ENCODE assay signal across 24 cellular contexts in the genomic region with DNA sequence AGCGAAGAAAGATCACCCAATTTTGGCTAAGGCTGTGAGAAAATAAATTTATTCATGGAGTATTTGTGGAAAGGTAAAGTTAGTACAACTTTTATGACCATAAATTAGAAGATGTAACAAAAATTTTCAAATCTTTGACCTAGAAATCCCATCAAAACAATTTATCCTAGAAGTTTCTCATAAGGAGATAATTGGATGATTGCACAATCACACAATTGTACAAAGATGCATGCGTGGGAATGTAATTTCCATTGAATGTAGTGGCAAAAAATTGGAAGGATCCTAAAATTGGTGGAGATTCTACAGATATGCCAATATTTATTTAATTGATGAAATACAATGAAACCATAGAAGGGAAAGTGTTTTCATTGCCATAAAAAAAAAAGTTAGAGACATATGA. TPM values are rescaled to one million over a fixed set of nuclear protein-coding genes. Genes with fewer than 3 reads are reported as not detected.
A peak's percentile ranks its signal among the peaks of the same experiment; 100 is the strongest.
DNase-seq lines count a peak whose midpoint lies in the region; ATAC-seq and TF ChIP-seq lines count a peak whose summit lies in the region.
"Had no signal": no experiment of that assay in that cellular context is flagged by ENCODE, and none has a peak within 500 bp of the region (broad histone marks: within the 10 kb centered on the region; RNA-seq: fewer than 3 reads in every experiment).

No MANE protein-coding gene starts in this region.

- TF ChIP-seq CTCF in HFFc6 (IDR thresholded peaks at IDR 0.05) (no peak), fibroblast of villous mesenchyme (IDR thresholded peaks at IDR 0.05; ENCODE audit: insufficient read depth, low read depth, low read length) (no peak)

- no peaks in the 10 kb centered on the region for H3K36me3 Mint-ChIP-seq in activated naive CD8-positive, alpha-beta T cell
- H3K36me3 Mint-ChIP-seq in activated naive CD8-positive, alpha-beta T cell treated with anti-CD3 and anti-CD28 coated beads, Interleukin-2, amount 50 U/mL, for 24 hours (ENCODE audit: low read depth): peaks cover 29% of the 10 kb centered on the region
- peaks cover 43% of the 10 kb centered on the region for H3K36me3 Mint-ChIP-seq in HFFc6 (ENCODE audit: low read depth)
- H3K36me3 Mint-ChIP-seq in activated T-helper 17 cell treated with anti-CD3 and anti-CD28 coated beads, Interleukin-2, amount 50 U/mL, for 72 hours (ENCODE audit: low read depth): peaks cover 61% of the 10 kb centered on the region
- H3K36me3 Mint-ChIP-seq in immature natural killer cell: peaks cover 5 to 8% (median 6%) of the 10 kb centered on the region in 3 donors

- H3K9me3 Mint-ChIP-seq in activated naive CD8-positive, alpha-beta T cell (ENCODE audit: low read depth): no peaks in the 10 kb centered on the region
- H3K9me3 Mint-ChIP-seq in activated naive CD8-positive, alpha-beta T cell treated with anti-CD3 and anti-CD28 coated beads, Interleukin-2, amount 50 U/mL, for 24 hours: no peaks in the 10 kb centered on the region
- H3K9me3 Mint-ChIP-seq in HFFc6 (no peaks in the 10 kb centered on the region), immature natural killer cell (no peaks in the 10 kb centered on the region)
- no peaks in the 10 kb centered on the region for H3K9me3 Mint-ChIP-seq in activated T-helper 17 cell treated with anti-CD3 and anti-CD28 coated beads, Interleukin-2, amount 50 U/mL, for 72 hours

- no peak for ATAC-seq in activated naive CD8-positive, alpha-beta T cell treated with anti-CD3 and anti-CD28 coated beads, Interleukin-2, amount 50 U/mL, for 24 hours
- no peak for ATAC-seq in activated T-helper 17 cell treated with anti-CD3 and anti-CD28 coated beads, Interleukin-2, amount 50 U/mL, for 72 hours (replicated peaks)

- no peak for DNase-seq in activated naive CD8-positive, alpha-beta T cell treated with anti-CD3 and anti-CD28 coated beads, Interleukin-2, amount 50 U/mL, for 24 hours
- no peak for DNase-seq in HFFc6
- DNase-seq in fibroblast of villous mesenchyme (ENCODE audit: low read depth): peak; percentile 19
- no peak for DNase-seq in immature natural killer cell
- DNase-seq in GM19240 (ENCODE audit: insufficient read length, low spot score): no peak
- DNase-seq in islet precursor cell: no peak
- DNase-seq: DMS53; GOT3; KG1; MG63; NCI-H1105 treated with DMSO at 0.1 percent for 48 hours; NCI-H146; NCI-H1930; NCI-H2107; NCI-H446; NCI-H524 treated with DMSO at 0.1 percent for 48 hours; NCI-H82; NK-92 treated with Interleukin-12 subunit alpha and Interleukin-12 subunit beta, amount 100 ng/mL, for 24 hours; Right ventricle myocardium superior; RPMI8226 had no signal

- no peak overlapping the region for H3K4me3 ChIP-seq in fibroblast of villous mesenchyme (ENCODE audit: low read depth, low read length)
- H3K4me3 ChIP-seq: MG63, PC-9, SJSA1 had no signal

- no peaks in the 10 kb centered on the region for H3K27me3 Mint-ChIP-seq in activated naive CD8-positive, alpha-beta T cell
- no peaks in the 10 kb centered on the region for H3K27me3 Mint-ChIP-seq in activated naive CD8-positive, alpha-beta T cell treated with anti-CD3 and anti-CD28 coated beads, Interleukin-2, amount 50 U/mL, for 24 hours
- H3K27me3 Mint-ChIP-seq in HFFc6 (ENCODE audit: insufficient read depth) (no peaks in the 10 kb centered on the region), immature natural killer cell (ENCODE audit: low read depth in 3 of 3) (no peaks in the 10 kb centered on the region)
- no peaks in the 10 kb centered on the region for H3K27me3 Mint-ChIP-seq in activated T-helper 17 cell treated with anti-CD3 and anti-CD28 coated beads, Interleukin-2, amount 50 U/mL, for 72 hours

- peak overlapping the region; percentile 23 for H3K27ac Mint-ChIP-seq in activated naive CD8-positive, alpha-beta T cell
- no peak overlapping the region for H3K27ac Mint-ChIP-seq in activated naive CD8-positive, alpha-beta T cell treated with anti-CD3 and anti-CD28 coated beads, Interleukin-2, amount 50 U/mL, for 24 hours
- H3K27ac Mint-ChIP-seq in HFFc6 (peak overlapping the region; percentile 42; the same call in 1 of the 2 replicates), immature natural killer cell (peak overlapping the region in 3 of 6 donors; percentile 0 to 46 (median 30))
- H3K27ac Mint-ChIP-seq in activated T-helper 17 cell treated with anti-CD3 and anti-CD28 coated beads, Interleukin-2, amount 50 U/mL, for 72 hours: peak overlapping the region; percentile 6

- peaks cover 1% of the 10 kb centered on the region for H3K4me1 Mint-ChIP-seq in activated naive CD8-positive, alpha-beta T cell (ENCODE audit: low read depth)
- H3K4me1 Mint-ChIP-seq in activated naive CD8-positive, alpha-beta T cell treated with anti-CD3 and anti-CD28 coated beads, Interleukin-2, amount 50 U/mL, for 24 hours: no peaks in the 10 kb centered on the region
- H3K4me1 Mint-ChIP-seq in HFFc6 (ENCODE audit: low read depth) (peaks cover 37% of the 10 kb centered on the region), immature natural killer cell (no peaks in the 10 kb centered on the region)
- H3K4me1 Mint-ChIP-seq in activated T-helper 17 cell treated with anti-CD3 and anti-CD28 coated beads, Interleukin-2, amount 50 U/mL, for 72 hours: no peaks in the 10 kb centered on the region

- no peak overlapping the region for H3K4me3 Mint-ChIP-seq in activated naive CD8-positive, alpha-beta T cell
- no peak overlapping the region for H3K4me3 Mint-ChIP-seq in activated naive CD8-positive, alpha-beta T cell treated with anti-CD3 and anti-CD28 coated beads, Interleukin-2, amount 50 U/mL, for 24 hours
- peak overlapping the region; percentile 23; the same call in 1 of the 2 replicates for H3K4me3 Mint-ChIP-seq in HFFc6
- H3K4me3 Mint-ChIP-seq in activated T-helper 17 cell treated with anti-CD3 and anti-CD28 coated beads, Interleukin-2, amount 50 U/mL, for 72 hours: no peak overlapping the region
- no peak overlapping the region for H3K4me3 Mint-ChIP-seq in immature natural killer cell

RNA-seq across cellular contexts. Expression of gene SRPRA, which starts 11.6 kb away (rescaled TPM):
- total RNA-seq in HFFc6 (2021; fragmentation: NEBNext Ultra II Directional; extraction: Animal tissue kit (Norgen Biotek cat#: 25700)): 100 to 1,000 TPM; 153 to 177 (median 162) TPM
- 100 to 1,000 TPM in 1 of 2 donors, 10 to 100 TPM in 1; 92.5 to 142 TPM for total RNA-seq in activated T-helper 17 cell treated with anti-CD3 and anti-CD28 coated beads, Interleukin-2, amount 50 U/mL, for 72 hours
- 85.4 and 102 TPM in 2 replicates for total RNA-seq in fibroblast of villous mesenchyme
- 100 to 1,000 TPM in 2 of 3 donors, 10 to 100 TPM in 1; 67.7 to 161 (median 150) TPM for polyA plus RNA-seq in immature natural killer cell

RNA-seq across cellular contexts. Expression of gene FOXRED1, which starts 11.8 kb away (rescaled TPM):
- 10 to 100 TPM; 10.4 to 15.9 (median 14.9) TPM for total RNA-seq in HFFc6 (2021; fragmentation: NEBNext Ultra II Directional; extraction: Animal tissue kit (Norgen Biotek cat#: 25700))
- total RNA-seq in activated T-helper 17 cell treated with anti-CD3 and anti-CD28 coated beads, Interleukin-2, amount 50 U/mL, for 72 hours: 10 to 100 TPM; 34.6 to 47.1 TPM
- 6.0 and 10.3 TPM in 2 replicates for total RNA-seq in fibroblast of villous mesenchyme
- polyA plus RNA-seq in immature natural killer cell: 10 to 100 TPM; 19.0 to 37.0 (median 20.5) TPM

RNA-seq across cellular contexts. Expression of gene TIRAP, which starts 25.7 kb away (rescaled TPM):
- 1 to 10 TPM; 7.6 to 9.7 (median 8.2) TPM for total RNA-seq in HFFc6 (2021; fragmentation: NEBNext Ultra II Directional; extraction: Animal tissue kit (Norgen Biotek cat#: 25700))
- total RNA-seq in activated T-helper 17 cell treated with anti-CD3 and anti-CD28 coated beads, Interleukin-2, amount 50 U/mL, for 72 hours: 10 to 100 TPM; 11.1 to 12.0 TPM
- total RNA-seq in fibroblast of villous mesenchyme: 7.4 and 7.8 TPM in 2 replicates
- 10 to 100 TPM in 1 of 3 donors, 1 to 10 TPM in 2; 6.0 to 15.6 (median 6.5) TPM for polyA plus RNA-seq in immature natural killer cell

RNA-seq across cellular contexts. Expression of gene FAM118B, which starts 45.6 kb away (rescaled TPM):
- total RNA-seq in HFFc6 (2021; fragmentation: NEBNext Ultra II Directional; extraction: Animal tissue kit (Norgen Biotek cat#: 25700)): 10 to 100 TPM; 16.4 to 19.6 (median 17.8) TPM
- total RNA-seq in activated T-helper 17 cell treated with anti-CD3 and anti-CD28 coated beads, Interleukin-2, amount 50 U/mL, for 72 hours: 10 to 100 TPM in 1 of 2 donors, 1 to 10 TPM in 1; 6.5 to 12.5 TPM
- total RNA-seq in fibroblast of villous mesenchyme: 25.8 and 38.0 TPM in 2 replicates
- polyA plus RNA-seq in immature natural killer cell: 10 to 100 TPM; 11.5 to 21.1 (median 13.7) TPM

RNA-seq across cellular contexts. Expression of gene RPUSD4, which starts 45.7 kb away (rescaled TPM):
- 10 to 100 TPM; 18.8 to 20.9 (median 19.6) TPM for total RNA-seq in HFFc6 (2021; fragmentation: NEBNext Ultra II Directional; extraction: Animal tissue kit (Norgen Biotek cat#: 25700))
- 10 to 100 TPM; 33.8 to 50.8 TPM for total RNA-seq in activated T-helper 17 cell treated with anti-CD3 and anti-CD28 coated beads, Interleukin-2, amount 50 U/mL, for 72 hours
- 18.0 and 19.0 TPM in 2 replicates for total RNA-seq in fibroblast of villous mesenchyme
- polyA plus RNA-seq in immature natural killer cell: 10 to 100 TPM in 2 of 3 donors, 1 to 10 TPM in 1; 4.5 to 15.0 (median 10.5) TPM
